In genomic region chr19:48715276-48715675, GRCh38 we compare ENCODE assay signal across 8 cellular contexts. TPM values are rescaled to one million over a fixed set of nuclear protein-coding genes. Genes with fewer than 3 reads are reported as not detected.
A peak's percentile ranks its signal among the peaks of the same experiment; 100 is the strongest.
DNase-seq lines count a peak whose midpoint lies in the region; ATAC-seq and TF ChIP-seq lines count a peak whose summit lies in the region.
"Had no signal": no experiment of that assay in that cellular context is flagged by ENCODE, and none has a peak within 500 bp of the region (broad histone marks: within the 10 kb centered on the region; RNA-seq: fewer than 3 reads in every experiment).

No MANE protein-coding gene starts in this region.

- H3K4me1 ChIP-seq in thoracic aorta (ENCODE audit: control insufficient read depth in 1 of 2, low read depth in 2 of 2): peaks cover 8 to 57% of the 10 kb centered on the region in 2 donors

- no peak for TF ChIP-seq CTCF in fibroblast of mammary gland (conservative IDR thresholded peaks at IDR 0.05; ENCODE audit: control insufficient read depth, insufficient read depth, low read depth, low read length)
- no peak for TF ChIP-seq CTCF in thoracic aorta (IDR thresholded peaks at IDR 0.05)

- ATAC-seq in activated T-cell treated with anti-CD3 and anti-CD28 coated beads, Interleukin-2, amount 50 U/mL, for 72 hours (replicated peaks in 1 of 2): no peak
- no peak for ATAC-seq in thoracic aorta (ENCODE audit: insufficient number of reproducible peaks, low FRiP score, low read depth)
- ATAC-seq in GM21423 (IDR thresholded peaks at IDR 0.05; ENCODE audit: unreplicated experiment): no peak
- no peak for ATAC-seq in HG02571 (IDR thresholded peaks at IDR 0.05; ENCODE audit: unreplicated experiment)

- peak overlapping the region; percentile 77 to 92 for H3K4me3 Mint-ChIP-seq in activated T-cell treated with anti-CD3 and anti-CD28 coated beads, Interleukin-2, amount 50 U/mL, for 72 hours

- no peaks in the 10 kb centered on the region for H3K27me3 ChIP-seq in thoracic aorta (replicated peaks; ENCODE audit: insufficient read depth)

- DNase-seq in activated T-cell treated with anti-CD3 and anti-CD28 coated beads, Interleukin-2, amount 50 U/mL, for 72 hours: no peak
- no peak for DNase-seq in activated T-cell treated with anti-CD3 and anti-CD28 coated beads, Interleukin-2, amount 50 U/mL, for 1 hour
- DNase-seq in fibroblast of mammary gland (ENCODE audit: low read depth) (no peak), thoracic aorta (ENCODE audit: low spot score) (no peak)

- H3K4me1 Mint-ChIP-seq in activated T-cell treated with anti-CD3 and anti-CD28 coated beads, Interleukin-2, amount 50 U/mL, for 72 hours (ENCODE audit: low read depth): peaks cover 17% of the 10 kb centered on the region

- peak overlapping the region in 1 of 2 donors; percentile 83 for H3K27ac ChIP-seq in thoracic aorta

- peak overlapping the region; percentile 62 for H3K4me3 ChIP-seq in fibroblast of mammary gland (ENCODE audit: control insufficient read depth, low read depth, low read length)
- H3K4me3 ChIP-seq in thoracic aorta: peak overlapping the region; percentile 74

- peaks cover 0 to 2% of the 10 kb centered on the region in 2 donors for H3K9me3 Mint-ChIP-seq in activated T-cell treated with anti-CD3 and anti-CD28 coated beads, Interleukin-2, amount 50 U/mL, for 72 hours

- no peak overlapping the region for H3K27ac Mint-ChIP-seq in activated T-cell treated with anti-CD3 and anti-CD28 coated beads, Interleukin-2, amount 50 U/mL, for 72 hours

- H3K27me3 Mint-ChIP-seq in activated T-cell treated with anti-CD3 and anti-CD28 coated beads, Interleukin-2, amount 50 U/mL, for 72 hours (ENCODE audit: low read depth): no peaks in the 10 kb centered on the region

- H3K36me3 ChIP-seq in thoracic aorta: no peaks in the 10 kb centered on the region
- H3K36me3 ChIP-seq: neutrophil had no signal

- H3K36me3 Mint-ChIP-seq in activated T-cell treated with anti-CD3 and anti-CD28 coated beads, Interleukin-2, amount 50 U/mL, for 72 hours (ENCODE audit: insufficient read depth in 2 of 2): peaks cover 4 to 8% of the 10 kb centered on the region in 2 donors

- H3K9me3 ChIP-seq in thoracic aorta: no peaks in the 10 kb centered on the region
- H3K9me3 ChIP-seq: neutrophil had no signal

RNA-seq across cellular contexts. Expression of gene MAMSTR, which starts 4.2 kb away (rescaled TPM):
- total RNA-seq in activated T-cell treated with anti-CD3 and anti-CD28 coated beads, Interleukin-2, amount 50 U/mL, for 72 hours: under 1 TPM; 0.69 to 0.89 TPM
- total RNA-seq in thoracic aorta: not detected

RNA-seq across cellular contexts. Expression of gene FUT2, which starts 19.5 kb away (rescaled TPM):
- total RNA-seq in activated T-cell treated with anti-CD3 and anti-CD28 coated beads, Interleukin-2, amount 50 U/mL, for 72 hours: not detected
- total RNA-seq in thoracic aorta: 1 to 10 TPM in 1 of 2 donors, not detected in 1; 2.3 TPM
- total RNA-seq: HT1080 had no signal

RNA-seq across cellular contexts. Expression of gene RASIP1, which starts 25.1 kb away (rescaled TPM):
- total RNA-seq in activated T-cell treated with anti-CD3 and anti-CD28 coated beads, Interleukin-2, amount 50 U/mL, for 72 hours: under 1 TPM; 0.53 to 0.86 TPM
- 10 to 100 TPM; 11.6 to 12.3 TPM for total RNA-seq in thoracic aorta
- total RNA-seq: HT1080 had no signal

RNA-seq across cellular contexts. Expression of gene IZUMO1, which starts 31.4 kb away (rescaled TPM):
- total RNA-seq in activated T-cell treated with anti-CD3 and anti-CD28 coated beads, Interleukin-2, amount 50 U/mL, for 72 hours: under 1 TPM; 0.14 to 0.32 TPM
- not detected for total RNA-seq in thoracic aorta
- total RNA-seq: HT1080 had no signal

RNA-seq across cellular contexts. Expression of gene FUT1, which starts 37.2 kb away (rescaled TPM):
- under 1 TPM; 0.29 to 0.32 TPM for total RNA-seq in activated T-cell treated with anti-CD3 and anti-CD28 coated beads, Interleukin-2, amount 50 U/mL, for 72 hours
- under 1 TPM; 0.27 to 0.99 TPM for total RNA-seq in thoracic aorta
- total RNA-seq: HT1080 had no signal

Comparison
In these comparisons a context has a peak if more than half of its experiments do, and no peak if none do; other contexts are left out.
1. RNA of gene RASIP1, which starts 25.1 kb away (total RNA-seq): 11.6 to 12.3 TPM in thoracic aorta; 0.53 to 0.86 TPM in activated T-cell treated with anti-CD3 and anti-CD28 coated beads, Interleukin-2, amount 50 U/mL, for 72 hours; every median in the first group is over 4 times any median in the second.